Comparison of ENCODE assay signal across 1 cellular context in genomic region chr11:46120711-46121327, GRCh38.
TF ChIP-seq lines count a peak whose summit lies in the region.

No MANE protein-coding gene starts in this region.

TF ChIP-seq in K562, 482 proteins besides CTCF, POLR2A, EP300 and RAD21 (continued from another document and continues in another):
- no peak for TF ChIP-seq ZNF318 (IDR thresholded peaks at IDR 0.05; ENCODE audit: borderline replicate concordance in 1 of 2, low read depth in 1 of 2)
- no peak for TF ChIP-seq PATZ1 (CRISPR knock-in tag; IDR thresholded peaks at IDR 0.05; ENCODE audit: borderline replicate concordance)
- no peak for TF ChIP-seq FUS (optimal IDR thresholded peaks at IDR 0.05; ENCODE audit: low read depth, low read length)
- no peak for TF ChIP-seq BMI1 (IDR thresholded peaks at IDR 0.05; ENCODE audit: low read length)
- no peak for TF ChIP-seq SMAD2 (IDR thresholded peaks at IDR 0.05; ENCODE audit: low read depth, low read length)
- TF ChIP-seq FIP1L1 (IDR thresholded peaks at IDR 0.05; ENCODE audit: low read depth, low read length, poor library complexity, severe bottlenecking) = no peak
- TF ChIP-seq MCM3 (IDR thresholded peaks at IDR 0.05) = no peak
- TF ChIP-seq FOXJ2 (tag; IDR thresholded peaks at IDR 0.05) = peak; percentile 71
- TF ChIP-seq ZNF830 (CRISPR knock-in tag; IDR thresholded peaks at IDR 0.05) = no peak
- TF ChIP-seq MEIS2 (IDR thresholded peaks at IDR 0.05; ENCODE audit: partially characterized antibody) = no peak
- no peak for TF ChIP-seq CREB1 (IDR thresholded peaks at IDR 0.05)
- no peak for TF ChIP-seq CREB1 (CRISPR knock-in tag; IDR thresholded peaks at IDR 0.05)
- no peak for TF ChIP-seq PRMT5 (CRISPR knock-in tag; IDR thresholded peaks at IDR 0.05)
- no peak for TF ChIP-seq ZFPM2 (CRISPR knock-in tag; IDR thresholded peaks at IDR 0.05)
- TF ChIP-seq ZZZ3 (IDR thresholded peaks at IDR 0.05) = no peak
- no peak for TF ChIP-seq HINFP (tag; conservative IDR thresholded peaks at IDR 0.05; ENCODE audit: low read depth)
- TF ChIP-seq HDAC8 (tag; IDR thresholded peaks at IDR 0.05) = no peak
- TF ChIP-seq ZBTB8A (IDR thresholded peaks at IDR 0.05; ENCODE audit: partially characterized antibody) = no peak
- TF ChIP-seq SMARCC2 (IDR thresholded peaks at IDR 0.05; ENCODE audit: low read depth) = no peak
- TF ChIP-seq MED1 (CRISPR knock-in tag; IDR thresholded peaks at IDR 0.05; ENCODE audit: borderline replicate concordance) = no peak
- TF ChIP-seq ZNF232 (CRISPR knock-in tag; IDR thresholded peaks at IDR 0.05) = no peak
- peak; percentile 3; the same call in 1 of the 2 replicates for TF ChIP-seq JUND (IDR thresholded peaks at IDR 0.05; ENCODE audit: borderline replicate concordance, low read depth, low read length)
- no peak for TF ChIP-seq JUND (tag; IDR thresholded peaks at IDR 0.05; ENCODE audit: borderline replicate concordance, low read depth, low read length)
- TF ChIP-seq, protein P1, sequence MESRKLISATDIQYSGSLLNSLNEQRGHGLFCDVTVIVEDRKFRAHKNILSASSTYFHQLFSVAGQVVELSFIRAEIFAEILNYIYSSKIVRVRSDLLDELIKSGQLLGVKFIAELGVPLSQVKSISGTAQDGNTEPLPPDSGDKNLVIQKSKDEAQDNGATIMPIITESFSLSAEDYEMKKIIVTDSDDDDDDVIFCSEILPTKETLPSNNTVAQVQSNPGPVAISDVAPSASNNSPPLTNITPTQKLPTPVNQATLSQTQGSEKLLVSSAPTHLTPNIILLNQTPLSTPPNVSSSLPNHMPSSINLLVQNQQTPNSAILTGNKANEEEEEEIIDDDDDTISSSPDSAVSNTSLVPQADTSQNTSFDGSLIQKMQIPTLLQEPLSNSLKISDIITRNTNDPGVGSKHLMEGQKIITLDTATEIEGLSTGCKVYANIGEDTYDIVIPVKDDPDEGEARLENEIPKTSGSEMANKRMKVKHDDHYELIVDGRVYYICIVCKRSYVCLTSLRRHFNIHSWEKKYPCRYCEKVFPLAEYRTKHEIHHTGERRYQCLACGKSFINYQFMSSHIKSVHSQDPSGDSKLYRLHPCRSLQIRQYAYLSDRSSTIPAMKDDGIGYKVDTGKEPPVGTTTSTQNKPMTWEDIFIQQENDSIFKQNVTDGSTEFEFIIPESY (CRISPR knock-in tag; IDR thresholded peaks at IDR 0.05) = no peak
- no peak for TF ChIP-seq NCOA4 (IDR thresholded peaks at IDR 0.05; ENCODE audit: partially characterized antibody)
- TF ChIP-seq, protein P2, sequence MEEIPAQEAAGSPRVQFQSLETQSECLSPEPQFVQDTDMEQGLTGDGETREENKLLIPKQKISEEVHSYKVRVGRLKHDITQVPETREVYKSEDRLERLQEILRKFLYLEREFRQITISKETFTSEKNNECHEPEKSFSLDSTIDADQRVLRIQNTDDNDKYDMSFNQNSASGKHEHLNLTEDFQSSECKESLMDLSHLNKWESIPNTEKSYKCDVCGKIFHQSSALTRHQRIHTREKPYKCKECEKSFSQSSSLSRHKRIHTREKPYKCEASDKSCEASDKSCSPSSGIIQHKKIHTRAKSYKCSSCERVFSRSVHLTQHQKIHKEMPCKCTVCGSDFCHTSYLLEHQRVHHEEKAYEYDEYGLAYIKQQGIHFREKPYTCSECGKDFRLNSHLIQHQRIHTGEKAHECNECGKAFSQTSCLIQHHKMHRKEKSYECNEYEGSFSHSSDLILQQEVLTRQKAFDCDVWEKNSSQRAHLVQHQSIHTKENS (CRISPR knock-in tag; IDR thresholded peaks at IDR 0.05) = no peak
- TF ChIP-seq ZBTB17 (CRISPR knock-in tag; IDR thresholded peaks at IDR 0.05) = 0 out of 2 replicates have a peak, but pooled peaks have one; percentile 36
- no peak for TF ChIP-seq POLR3G (IDR thresholded peaks at IDR 0.05; ENCODE audit: extremely low read depth, insufficient read length, insufficient replicate concordance)
- TF ChIP-seq TCF3 (CRISPR knock-in tag; IDR thresholded peaks at IDR 0.05) = no peak
- TF ChIP-seq UBTF (IDR thresholded peaks at IDR 0.05; ENCODE audit: borderline replicate concordance in 1 of 2, low read depth in 2 of 2, low read length in 2 of 2) = no peak
- TF ChIP-seq ZNF197 (CRISPR knock-in tag; IDR thresholded peaks at IDR 0.05; ENCODE audit: low read depth) = no peak
- TF ChIP-seq ZNF41 (CRISPR knock-in tag; conservative IDR thresholded peaks at IDR 0.05) = no peak
- no peak for TF ChIP-seq SETDB1 (IDR thresholded peaks at IDR 0.05; ENCODE audit: low read length)
- TF ChIP-seq ZNF696 (CRISPR knock-in tag; conservative IDR thresholded peaks at IDR 0.05) = no peak
- TF ChIP-seq, protein P3, sequence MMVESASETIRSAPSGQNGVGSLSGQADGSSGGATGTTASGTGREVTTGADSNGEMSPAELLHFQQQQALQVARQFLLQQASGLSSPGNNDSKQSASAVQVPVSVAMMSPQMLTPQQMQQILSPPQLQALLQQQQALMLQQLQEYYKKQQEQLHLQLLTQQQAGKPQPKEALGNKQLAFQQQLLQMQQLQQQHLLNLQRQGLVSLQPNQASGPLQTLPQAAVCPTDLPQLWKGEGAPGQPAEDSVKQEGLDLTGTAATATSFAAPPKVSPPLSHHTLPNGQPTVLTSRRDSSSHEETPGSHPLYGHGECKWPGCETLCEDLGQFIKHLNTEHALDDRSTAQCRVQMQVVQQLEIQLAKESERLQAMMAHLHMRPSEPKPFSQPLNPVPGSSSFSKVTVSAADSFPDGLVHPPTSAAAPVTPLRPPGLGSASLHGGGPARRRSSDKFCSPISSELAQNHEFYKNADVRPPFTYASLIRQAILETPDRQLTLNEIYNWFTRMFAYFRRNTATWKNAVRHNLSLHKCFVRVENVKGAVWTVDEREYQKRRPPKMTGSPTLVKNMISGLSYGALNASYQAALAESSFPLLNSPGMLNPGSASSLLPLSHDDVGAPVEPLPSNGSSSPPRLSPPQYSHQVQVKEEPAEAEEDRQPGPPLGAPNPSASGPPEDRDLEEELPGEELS (CRISPR knock-in tag; IDR thresholded peaks at IDR 0.05; ENCODE audit: borderline replicate concordance) = no peak
- TF ChIP-seq PTTG1 (tag; IDR thresholded peaks at IDR 0.05; ENCODE audit: low read depth) = no peak
- TF ChIP-seq NELFE (IDR thresholded peaks at IDR 0.05; ENCODE audit: insufficient read depth, insufficient read length) = no peak
- TF ChIP-seq HOMEZ (CRISPR knock-in tag; IDR thresholded peaks at IDR 0.05) = no peak
